Comparison of ENCODE assay signal across 32 cellular contexts in genomic region chr9:114300153-114300845, GRCh38. TPM values are rescaled to one million over a fixed set of nuclear protein-coding genes. Genes with fewer than 3 reads are reported as not detected.
DNase-seq lines count a peak whose midpoint lies in the region; ATAC-seq, FAIRE-seq and TF ChIP-seq lines count a peak whose summit lies in the region.
"Had no signal": no experiment of that assay in that cellular context is flagged by ENCODE, and none has a peak within 500 bp of the region (broad histone marks: within the 10 kb centered on the region; RNA-seq: fewer than 3 reads in every experiment).

No MANE protein-coding gene starts in this region.

- TF ChIP-seq CTCF in pancreas (IDR thresholded peaks at IDR 0.05): no peak
- no peak for TF ChIP-seq CTCF in upper lobe of right lung (IDR thresholded peaks at IDR 0.05)
- no peak for TF ChIP-seq CTCF in tibial nerve (IDR thresholded peaks at IDR 0.05)

- H3K27me3 ChIP-seq in pancreas: no peaks in the 10 kb centered on the region
- H3K27me3 ChIP-seq in upper lobe of right lung: no peaks in the 10 kb centered on the region
- H3K27me3 ChIP-seq in tibial nerve: no peaks in the 10 kb centered on the region
- H3K27me3 ChIP-seq: left lung, neural progenitor cell had no signal

- WGBS in pancreas, 2 donors: 93 to 100% methylated on average over 4 of the region's 4 CpGs
- WGBS in tibial nerve, 2 donors: 78 to 98% methylated on average over 3 to 4 of the region's 4 CpGs

- H3K27ac ChIP-seq in pancreas (no peak overlapping the region), upper lobe of right lung (no peak overlapping the region), tibial nerve (no peak overlapping the region)
- H3K27ac ChIP-seq: A549, GM23248, left lung, neural progenitor cell, prostate gland had no signal

- H3K27me3 Mint-ChIP-seq in immature natural killer cell (ENCODE audit: low read depth in 3 of 3): peaks cover 1 to 5% (median 4%) of the 10 kb centered on the region in 3 donors
- H3K27me3 Mint-ChIP-seq: activated naive CD8-positive, alpha-beta T cell; activated T-helper 17 cell treated with anti-CD3 and anti-CD28 coated beads, Interleukin-2, amount 50 U/mL, for 72 hours; CD4-positive, alpha-beta T cell had no signal

- H3K9me3 Mint-ChIP-seq in immature natural killer cell: peaks cover 0 to 18% (median 8%) of the 10 kb centered on the region in 6 donors
- H3K9me3 Mint-ChIP-seq: activated T-helper 17 cell treated with anti-CD3 and anti-CD28 coated beads, Interleukin-2, amount 50 U/mL, for 72 hours had no signal

- H3K4me3 ChIP-seq in pancreas (no peak overlapping the region), upper lobe of right lung (no peak overlapping the region), tibial nerve (no peak overlapping the region)
- H3K4me3 ChIP-seq: A549, GM23248, left lung, neural progenitor cell, prostate gland had no signal

- H3K4me1 Mint-ChIP-seq in immature natural killer cell: no peaks in the 10 kb centered on the region
- H3K4me1 Mint-ChIP-seq: activated T-helper 17 cell treated with anti-CD3 and anti-CD28 coated beads, Interleukin-2, amount 50 U/mL, for 72 hours; neural progenitor cell had no signal

- no peak for TF ChIP-seq POLR2A in tibial nerve (IDR thresholded peaks at IDR 0.05)

- no peak for FAIRE-seq in pancreas (lab: Jason Lieb, UNC)
- FAIRE-seq: A549, RCC 7860 had no signal

- TF ChIP-seq EP300 in tibial nerve (IDR thresholded peaks at IDR 0.05): no peak

- peak; percentile 11 to 14 for DNase-seq in activated T-cell treated with anti-CD3 and anti-CD28 coated beads, Interleukin-2, amount 50 U/mL, for 48 hours
- DNase-seq in activated T-cell treated with anti-CD3 and anti-CD28 coated beads, Interleukin-2, amount 50 U/mL, for 1 hour: no peak
- DNase-seq in ecto neural progenitor cell (ENCODE audit: low spot score) (peak; percentile 22), pancreas (peak in 4 of 6 donors; percentile 7 to 55 (median 28)), upper lobe of right lung (peak; percentile 57), immature natural killer cell (no peak), tibial nerve (ENCODE audit: low spot score in 2 of 2) (no peak)
- DNase-seq: activated CD4-positive, alpha-beta T cell treated with anti-CD3 and anti-CD28 coated beads for 4 hours; effector CD8-positive, alpha-beta T cell; GM23248; mesenchymal stem cell; NCI-H1092; NCI-H1694; NCI-H446 treated with DMSO at 0.1 percent for 48 hours; NCI-H774; stimulated activated CD4-positive, alpha-beta T cell treated with anti-CD3 and anti-CD28 coated beads, Interleukin-15, amount 100 ng/mL, for 24 hours; stimulated activated CD4-positive, alpha-beta T cell treated with anti-CD3 and anti-CD28 coated beads, Interleukin-4, amount 100 ng/mL, for 4 hours; T-helper 9 cell had no signal

- no peaks in the 10 kb centered on the region for H3K4me1 ChIP-seq in pancreas
- no peaks in the 10 kb centered on the region for H3K4me1 ChIP-seq in upper lobe of right lung
- peaks cover 0 to 2% (median 0%) of the 10 kb centered on the region in 4 donors for H3K4me1 ChIP-seq in tibial nerve
- H3K4me1 ChIP-seq: A549, neural progenitor cell, prostate gland had no signal

- H3K4me3 Mint-ChIP-seq in immature natural killer cell: no peak overlapping the region
- H3K4me3 Mint-ChIP-seq: activated naive CD8-positive, alpha-beta T cell; activated T-helper 17 cell treated with anti-CD3 and anti-CD28 coated beads, Interleukin-2, amount 50 U/mL, for 72 hours; CD4-positive, alpha-beta T cell; IgD-negative memory B cell; neural progenitor cell; stimulated activated effector memory CD8-positive, alpha-beta T cell treated with anti-CD3 and anti-CD28 coated beads, Interleukin-12 subunit alpha, Interleukin-12 subunit beta, amount 100 ng/mL, for 72 hours had no signal

- H3K9me3 ChIP-seq in pancreas (no peaks in the 10 kb centered on the region), upper lobe of right lung (no peaks in the 10 kb centered on the region), tibial nerve (peaks cover 0 to 7% (median under 1%) of the 10 kb centered on the region in 4 donors)
- H3K9me3 ChIP-seq: A549, prostate gland had no signal

- intact Hi-C loops in pancreas (cut with DNase I) (no loop called here), upper lobe of right lung (cut with DNase I) (no loop called here)

- H3K36me3 Mint-ChIP-seq in immature natural killer cell: peaks cover 0 to 5% (median 0%) of the 10 kb centered on the region in 3 donors
- H3K36me3 Mint-ChIP-seq: stimulated activated effector memory CD8-positive, alpha-beta T cell treated with anti-CD3 and anti-CD28 coated beads, Interleukin-12 subunit alpha, Interleukin-12 subunit beta, amount 100 ng/mL, for 72 hours had no signal

- peaks cover 0 to 6% (median 0%) of the 10 kb centered on the region in 3 donors for H3K36me3 ChIP-seq in pancreas
- peaks cover 5% of the 10 kb centered on the region for H3K36me3 ChIP-seq in upper lobe of right lung
- H3K36me3 ChIP-seq in tibial nerve: peaks cover 0 to 68% (median 0%) of the 10 kb centered on the region in 3 donors
- H3K36me3 ChIP-seq: prostate gland had no signal

- no peak overlapping the region for H3K27ac Mint-ChIP-seq in immature natural killer cell
- H3K27ac Mint-ChIP-seq: activated naive CD8-positive, alpha-beta T cell; activated T-helper 17 cell treated with anti-CD3 and anti-CD28 coated beads, Interleukin-2, amount 50 U/mL, for 72 hours; CD4-positive, alpha-beta T cell; IgD-negative memory B cell; neural progenitor cell; stimulated activated effector memory CD8-positive, alpha-beta T cell treated with anti-CD3 and anti-CD28 coated beads, Interleukin-12 subunit alpha, Interleukin-12 subunit beta, amount 100 ng/mL, for 72 hours had no signal

- ATAC-seq in pancreas: no peak
- no peak for ATAC-seq in upper lobe of right lung
- ATAC-seq in HG03521 (IDR thresholded peaks at IDR 0.05; ENCODE audit: unreplicated experiment): no peak
- ATAC-seq: A549; activated T-helper 17 cell treated with anti-CD3 and anti-CD28 coated beads, Interleukin-2, amount 50 U/mL, for 72 hours; left lung; stimulated activated effector memory CD8-positive, alpha-beta T cell treated with anti-CD3 and anti-CD28 coated beads, Interleukin-12 subunit alpha, Interleukin-12 subunit beta, amount 100 ng/mL, for 72 hours had no signal

RNA-seq across cellular contexts. Expression of gene ORM1, which starts 22.6 kb away (rescaled TPM):
- total RNA-seq in pancreas (10 to 100 TPM in 1 of 6 donors, under 1 TPM in 2, not detected in 3; 0.38 to 10.2 (median 0.92) TPM), upper lobe of right lung (5.2 TPM), tibial nerve (not detected)
- polyA plus RNA-seq in pancreas (1 to 10 TPM in 1 of 2 donors, under 1 TPM in 1; 0.82 to 1.6 TPM), immature natural killer cell (not detected)
- total RNA-seq: activated T-helper 17 cell treated with anti-CD3 and anti-CD28 coated beads, Interleukin-2, amount 50 U/mL, for 72 hours; CD4-positive, alpha-beta T cell; epithelial cell of proximal tubule; glomerular endothelial cell; GM23248; prostate gland had no signal
- polyA plus RNA-seq: GM23248, IgD-negative memory B cell had no signal

RNA-seq across cellular contexts. Expression of gene ORM2, which starts 29.4 kb away (rescaled TPM):
- total RNA-seq in pancreas (1 to 10 TPM in 1 of 6 donors, under 1 TPM in 1, not detected in 4; 0.66 to 3.1 TPM), upper lobe of right lung (3.9 TPM), tibial nerve (not detected)
- polyA plus RNA-seq in pancreas (under 1 TPM; 0.12 to 0.34 TPM), immature natural killer cell (not detected)
- total RNA-seq: activated T-helper 17 cell treated with anti-CD3 and anti-CD28 coated beads, Interleukin-2, amount 50 U/mL, for 72 hours; CD4-positive, alpha-beta T cell; epithelial cell of proximal tubule; glomerular endothelial cell; GM23248; urinary bladder had no signal
- polyA plus RNA-seq: GM23248, IgD-negative memory B cell had no signal

Comparison
In these comparisons a context has a peak if more than half of its experiments do, and no peak if none do; other contexts are left out.
1. DNase-seq: peak in activated T-cell treated with anti-CD3 and anti-CD28 coated beads, Interleukin-2, amount 50 U/mL, for 48 hours (2 of 2), ecto neural progenitor cell (single experiment), pancreas (4 of 6) and upper lobe of right lung (single experiment); none in activated T-cell treated with anti-CD3 and anti-CD28 coated beads, Interleukin-2, amount 50 U/mL, for 1 hour (single experiment), immature natural killer cell (0 of 3) and tibial nerve (0 of 2).